Comparison of ENCODE assay signal across 1 cellular context in the genomic region with DNA sequence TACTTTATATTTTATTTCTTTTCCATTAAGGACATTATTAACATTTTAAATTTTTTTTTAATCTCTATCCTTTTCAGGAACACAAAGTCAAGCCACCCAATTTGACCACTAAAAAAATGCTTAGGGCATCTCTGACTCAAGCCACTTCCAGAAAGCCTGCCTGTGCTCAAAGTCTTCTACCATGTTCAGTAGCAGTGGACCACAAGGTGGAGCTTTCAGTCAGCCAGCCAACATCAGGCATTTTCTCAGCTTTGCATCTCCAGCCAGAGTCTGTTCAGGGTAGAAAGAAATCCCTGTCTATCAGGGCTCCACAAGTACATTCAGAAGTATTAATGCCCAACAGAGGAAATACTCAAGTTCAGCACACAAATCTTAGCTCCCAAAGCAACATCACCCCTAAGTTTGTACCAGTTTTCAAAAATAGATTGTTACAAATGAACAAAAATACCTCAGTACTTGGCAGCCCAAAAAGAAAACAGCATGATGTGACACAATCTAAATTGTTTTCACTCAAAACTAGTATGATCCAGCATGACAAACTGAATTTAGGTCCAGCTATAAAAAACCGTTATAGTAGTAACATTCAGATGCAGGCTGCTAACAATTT.
A peak's percentile ranks its signal among the peaks of the same experiment; 100 is the strongest.
TF ChIP-seq lines count a peak whose summit lies in the region.

No MANE protein-coding gene starts in this region.

TF ChIP-seq in GM12878, 131 proteins besides CTCF, POLR2A, EP300 and RAD21 (continued from another document):
- TF ChIP-seq, protein P1, sequence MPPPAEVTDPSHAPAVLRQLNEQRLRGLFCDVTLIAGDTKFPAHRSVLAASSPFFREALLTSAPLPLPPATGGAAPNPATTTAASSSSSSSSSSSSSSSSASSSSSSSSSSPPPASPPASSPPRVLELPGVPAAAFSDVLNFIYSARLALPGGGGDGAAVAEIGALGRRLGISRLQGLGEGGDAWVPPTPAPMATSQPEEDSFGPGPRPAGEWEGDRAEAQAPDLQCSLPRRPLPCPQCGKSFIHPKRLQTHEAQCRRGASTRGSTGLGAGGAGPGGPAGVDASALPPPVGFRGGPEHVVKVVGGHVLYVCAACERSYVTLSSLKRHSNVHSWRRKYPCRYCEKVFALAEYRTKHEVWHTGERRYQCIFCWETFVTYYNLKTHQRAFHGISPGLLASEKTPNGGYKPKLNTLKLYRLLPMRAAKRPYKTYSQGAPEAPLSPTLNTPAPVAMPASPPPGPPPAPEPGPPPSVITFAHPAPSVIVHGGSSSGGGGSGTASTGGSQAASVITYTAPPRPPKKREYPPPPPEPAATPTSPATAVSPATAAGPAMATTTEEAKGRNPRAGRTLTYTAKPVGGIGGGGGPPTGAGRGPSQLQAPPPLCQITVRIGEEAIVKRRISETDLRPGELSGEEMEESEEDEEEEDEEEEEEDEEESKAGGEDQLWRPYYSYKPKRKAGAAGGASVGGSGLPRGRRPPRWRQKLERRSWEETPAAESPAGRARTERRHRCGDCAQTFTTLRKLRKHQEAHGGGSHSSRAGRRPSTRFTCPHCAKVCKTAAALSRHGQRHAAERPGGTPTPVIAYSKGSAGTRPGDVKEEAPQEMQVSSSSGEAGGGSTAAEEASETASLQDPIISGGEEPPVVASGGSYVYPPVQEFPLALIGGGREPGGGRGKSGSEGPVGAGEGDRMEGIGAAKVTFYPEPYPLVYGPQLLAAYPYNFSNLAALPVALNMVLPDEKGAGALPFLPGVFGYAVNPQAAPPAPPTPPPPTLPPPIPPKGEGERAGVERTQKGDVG (CRISPR knock-in tag; IDR thresholded peaks at IDR 0.05) = no peak
- TF ChIP-seq SREBF1 (IDR thresholded peaks at IDR 0.05; ENCODE audit: low read length) (no peak), TARDBP (IDR thresholded peaks at IDR 0.05; ENCODE audit: borderline replicate concordance) (no peak), YY1 (IDR thresholded peaks at IDR 0.05; ENCODE audit: low read depth, low read length) (peak; percentile 79), TCF3 (IDR thresholded peaks at IDR 0.05; ENCODE audit: borderline replicate concordance, insufficient read depth, low read depth, low read length) (no peak), SMC3 (IDR thresholded peaks at IDR 0.05; ENCODE audit: borderline replicate concordance, low read length) (peak; percentile 89), NRF1 (conservative IDR thresholded peaks at IDR 0.05; ENCODE audit: low read depth, low read length) (no peak)
- TF ChIP-seq, protein P2, sequence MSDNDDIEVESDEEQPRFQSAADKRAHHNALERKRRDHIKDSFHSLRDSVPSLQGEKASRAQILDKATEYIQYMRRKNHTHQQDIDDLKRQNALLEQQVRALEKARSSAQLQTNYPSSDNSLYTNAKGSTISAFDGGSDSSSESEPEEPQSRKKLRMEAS (IDR thresholded peaks at IDR 0.05; ENCODE audit: low read depth, low read length) = no peak
